In genomic region chrX:12447448-12448154, GRCh38 we compare ENCODE assay signal across 12 cellular contexts.
DNase-seq lines count a peak whose midpoint lies in the region; ATAC-seq and TF ChIP-seq lines count a peak whose summit lies in the region.
"Had no signal": no experiment of that assay in that cellular context is flagged by ENCODE, and none has a peak within 500 bp of the region (broad histone marks: within the 10 kb centered on the region; RNA-seq: fewer than 3 reads in every experiment).

No MANE protein-coding gene starts in this region.

- H3K27me3 Mint-ChIP-seq in Caco-2 (ENCODE audit: insufficient read depth, unreplicated experiment) (peaks cover 12% of the 10 kb centered on the region), H9 (ENCODE audit: low read depth) (no peaks in the 10 kb centered on the region)
- no peaks in the 10 kb centered on the region for H3K27me3 Mint-ChIP-seq in activated naive CD4-positive, alpha-beta T cell treated with anti-CD3 and anti-CD28 coated beads, Interleukin-2, amount 10 ng/mL, durations not matched to agents 7 days and 5 days
- H3K27me3 Mint-ChIP-seq: activated CD4-positive, alpha-beta memory T cell treated with anti-CD3 and anti-CD28 coated beads for 36 hours had no signal

- intact Hi-C loops in Caco-2 (cut with micrococcal nuclease; ENCODE audit: unreplicated experiment): no loop called here

- H2BK5ac ChIP-seq in H9 (ENCODE audit: insufficient read length, low read length): no peak overlapping the region

- DNase-seq in AG10803 (ENCODE audit: low read depth): peak; percentile 87
- DNase-seq in LoVo (ENCODE audit: low spot score): peak; percentile 7
- peak; percentile 76 for DNase-seq in adipocyte (ENCODE audit: low read depth)
- peak; percentile 0 for DNase-seq in glomerular visceral epithelial cell (ENCODE audit: extremely low spot score)
- no peak for DNase-seq in Caco-2
- DNase-seq in H9: no peak
- no peak for DNase-seq in activated naive CD4-positive, alpha-beta T cell treated with anti-CD3 and anti-CD28 coated beads, Interleukin-2, amount 10 ng/mL, durations not matched to agents 7 days and 5 days
- DNase-seq: activated CD4-positive, alpha-beta memory T cell treated with anti-CD3 and anti-CD28 coated beads for 36 hours; CD8-positive, alpha-beta T cell; NCI-H510A treated with DMSO at 0.1 percent for 48 hours had no signal

- H2BK12ac ChIP-seq in H9 (ENCODE audit: insufficient read length, low read depth, low read length): no peak overlapping the region

- H4K5ac ChIP-seq in H9 (ENCODE audit: insufficient read length, low read depth, low read length): no peak overlapping the region

- POLR2A ChIA-PET in Caco-2 (lab: Charles Lee): no interaction called here

- no peak overlapping the region for H3K18ac ChIP-seq in H9 (ENCODE audit: insufficient read length, low read depth, low read length)

- no peak overlapping the region for H2BK15ac ChIP-seq in H9 (ENCODE audit: low read depth, low read length)

- H3K14ac ChIP-seq in H9 (ENCODE audit: insufficient read depth, low read length): no peak overlapping the region

- H3K79me1 ChIP-seq in H9 (ENCODE audit: insufficient read depth, low read depth, low read length, poor library complexity, severe bottlenecking): no peaks in the 10 kb centered on the region

- H3K23ac ChIP-seq in H9 (ENCODE audit: insufficient read length, low read depth, low read length): no peak overlapping the region

- no peak overlapping the region for H2BK20ac ChIP-seq in H9 (ENCODE audit: low read depth, low read length, poor library complexity, severe bottlenecking)

- H3K36me3 Mint-ChIP-seq in Caco-2 (ENCODE audit: insufficient read depth, unreplicated experiment) (no peaks in the 10 kb centered on the region), H9 (ENCODE audit: insufficient read depth in 1 of 3, low read depth in 3 of 3) (peaks cover 0 to 3% (median 2%) of the 10 kb centered on the region in 3 experiments; a peak in 2 of 7 replicates)
- no peaks in the 10 kb centered on the region for H3K36me3 Mint-ChIP-seq in activated naive CD4-positive, alpha-beta T cell treated with anti-CD3 and anti-CD28 coated beads, Interleukin-2, amount 10 ng/mL, durations not matched to agents 7 days and 5 days
- H3K36me3 Mint-ChIP-seq: activated CD4-positive, alpha-beta memory T cell treated with anti-CD3 and anti-CD28 coated beads for 36 hours; CD8-positive, alpha-beta T cell had no signal

- H3K79me2 ChIP-seq in H9 (ENCODE audit: insufficient read depth, low read length): no peaks in the 10 kb centered on the region

- H3K4me1 Mint-ChIP-seq in Caco-2 (ENCODE audit: low read depth, unreplicated experiment) (no peaks in the 10 kb centered on the region), H9 (no peaks in the 10 kb centered on the region)
- H3K4me1 Mint-ChIP-seq in activated naive CD4-positive, alpha-beta T cell treated with anti-CD3 and anti-CD28 coated beads, Interleukin-2, amount 10 ng/mL, durations not matched to agents 7 days and 5 days: no peaks in the 10 kb centered on the region

- H4K20me1 ChIP-seq in H9 (ENCODE audit: control insufficient read depth, insufficient read depth, insufficient read length): no peaks in the 10 kb centered on the region

- CTCF ChIA-PET in Caco-2 (lab: Charles Lee): no interaction called here
- CTCF ChIA-PET in activated naive CD4-positive, alpha-beta T cell treated with anti-CD3 and anti-CD28 coated beads, Interleukin-2, amount 10 ng/mL, durations not matched to agents 7 days and 5 days (lab: Charles Lee): no interaction called here

- no CpG with 5 or more reads among the region's 5 CpGs for WGBS in H9 (ENCODE audit: extremely low coverage, insufficient read length, low lambda C conversion rate)

- no peak overlapping the region for H2BK120ac ChIP-seq in H9 (ENCODE audit: low read depth, low read length, poor library complexity, severe bottlenecking)

- H3K9me3 Mint-ChIP-seq in Caco-2 (ENCODE audit: unreplicated experiment) (no peaks in the 10 kb centered on the region), H9 (peaks cover 58 to 72% of the 10 kb centered on the region in 2 experiments)
- no peaks in the 10 kb centered on the region for H3K9me3 Mint-ChIP-seq in activated naive CD4-positive, alpha-beta T cell treated with anti-CD3 and anti-CD28 coated beads, Interleukin-2, amount 10 ng/mL, durations not matched to agents 7 days and 5 days
- H3K9me3 Mint-ChIP-seq: activated CD4-positive, alpha-beta memory T cell treated with anti-CD3 and anti-CD28 coated beads for 36 hours; CD8-positive, alpha-beta T cell had no signal

- peak; percentile 34 for TF ChIP-seq CTCF in AG10803 (conservative IDR thresholded peaks at IDR 0.05; ENCODE audit: low read length)
- TF ChIP-seq CTCF in Caco-2 (IDR thresholded peaks at IDR 0.05; ENCODE audit: insufficient read depth in 1 of 2, low read depth in 1 of 2, low read length in 1 of 2, severe bottlenecking in 1 of 2, unreplicated experiment in 1 of 2): no peak
- no peak for TF ChIP-seq CTCF in H9 (conservative IDR thresholded peaks at IDR 0.05)

- no peak overlapping the region for H2AK5ac ChIP-seq in H9 (ENCODE audit: insufficient read length, low read length)

- no peak overlapping the region for H4K8ac ChIP-seq in H9 (replicated peaks; ENCODE audit: insufficient read length, low read depth, low read length)

- peaks cover 3% of the 10 kb centered on the region for H3K27me3 ChIP-seq in adipocyte (replicated peaks; ENCODE audit: control insufficient read depth, insufficient read depth, low read length)
- no peaks in the 10 kb centered on the region for H3K27me3 ChIP-seq in Caco-2 (replicated peaks; ENCODE audit: control insufficient read depth, insufficient read depth, low read length)
- no peaks in the 10 kb centered on the region for H3K27me3 ChIP-seq in H9 (ENCODE audit: insufficient read depth, low read length)

- no peak overlapping the region for H4K91ac ChIP-seq in H9 (ENCODE audit: insufficient read length, low read depth, low read length)

- no peak for ATAC-seq in HG03442 (IDR thresholded peaks at IDR 0.05; ENCODE audit: unreplicated experiment)
- ATAC-seq: CD8-positive, alpha-beta T cell had no signal

- no peak overlapping the region for H3K4me2 ChIP-seq in H9 (ENCODE audit: insufficient read depth, insufficient read length, low read length)

- H3K4me1 ChIP-seq in adipocyte (ENCODE audit: control insufficient read depth, insufficient read depth, low read length) (peaks cover 10% of the 10 kb centered on the region), Caco-2 (no peaks in the 10 kb centered on the region), H9 (ENCODE audit: insufficient read depth, low read length) (no peaks in the 10 kb centered on the region)

- no peaks in the 10 kb centered on the region for H3K9me3 ChIP-seq in adipocyte (ENCODE audit: control insufficient read depth, low read length)
- no peaks in the 10 kb centered on the region for H3K9me3 ChIP-seq in Caco-2
- peaks cover 6% of the 10 kb centered on the region for H3K9me3 ChIP-seq in H9 (ENCODE audit: control insufficient read depth, low read depth, low read length)

- no peak overlapping the region for H3K9ac ChIP-seq in adipocyte (ENCODE audit: low read length)
- H3K9ac ChIP-seq in H9 (ENCODE audit: extremely low read depth, insufficient read length, low read length): no peak overlapping the region

- H3K36me3 ChIP-seq in adipocyte (ENCODE audit: control insufficient read depth, insufficient read depth, low read length, severe bottlenecking) (no peaks in the 10 kb centered on the region), Caco-2 (ENCODE audit: control insufficient read depth, insufficient read depth, low read length) (no peaks in the 10 kb centered on the region)

- H3K4ac ChIP-seq in H9 (ENCODE audit: low read depth, low read length): no peak overlapping the region

- H3K27ac Mint-ChIP-seq in Caco-2 (ENCODE audit: unreplicated experiment): no peak overlapping the region
- H3K27ac Mint-ChIP-seq in H9: no peak overlapping the region
- H3K27ac Mint-ChIP-seq in activated naive CD4-positive, alpha-beta T cell treated with anti-CD3 and anti-CD28 coated beads, Interleukin-2, amount 10 ng/mL, durations not matched to agents 7 days and 5 days: no peak overlapping the region
- H3K27ac Mint-ChIP-seq: activated CD4-positive, alpha-beta memory T cell treated with anti-CD3 and anti-CD28 coated beads for 36 hours; CD8-positive, alpha-beta T cell had no signal

- H3K4me3 ChIP-seq in AG10803 (ENCODE audit: low read length) (no peak overlapping the region), adipocyte (ENCODE audit: low read length) (no peak overlapping the region), Caco-2 (ENCODE audit: low read depth, low read length) (no peak overlapping the region)
- H3K4me3 ChIP-seq: lung had no signal

- H3K4me3 Mint-ChIP-seq in Caco-2 (ENCODE audit: unreplicated experiment) (no peak overlapping the region), H9 (no peak overlapping the region)
- H3K4me3 Mint-ChIP-seq in activated naive CD4-positive, alpha-beta T cell treated with anti-CD3 and anti-CD28 coated beads, Interleukin-2, amount 10 ng/mL, durations not matched to agents 7 days and 5 days: no peak overlapping the region
- H3K4me3 Mint-ChIP-seq: activated CD4-positive, alpha-beta memory T cell treated with anti-CD3 and anti-CD28 coated beads for 36 hours; CD8-positive, alpha-beta T cell had no signal

- H3K23me2 ChIP-seq in H9 (ENCODE audit: insufficient read length, low read depth, low read length, poor library complexity, severe bottlenecking): no peaks in the 10 kb centered on the region

- H3K27ac ChIP-seq in H9 (ENCODE audit: insufficient read length, low read depth, low read length): no peak overlapping the region

- no peak overlapping the region for H3T11ph ChIP-seq in H9 (ENCODE audit: low read length)

- H3K56ac ChIP-seq in H9 (ENCODE audit: insufficient read length, low read depth, low read length): no peak overlapping the region

- no TSS peak for BruUV-seq in Caco-2 (replicated peaks; lab: Mats Ljungman, UMichigan)

- H2AFZ ChIP-seq in H9 (ENCODE audit: low read length): no peak overlapping the region

Comparison
In these comparisons a context has a peak if more than half of its experiments do, and no peak if none do; other contexts are left out.
1. DNase-seq: peak in AG10803 (single experiment), LoVo (single experiment), adipocyte (single experiment) and glomerular visceral epithelial cell (single experiment); none in Caco-2 (0 of 2), H9 (single experiment) and activated naive CD4-positive, alpha-beta T cell treated with anti-CD3 and anti-CD28 coated beads, Interleukin-2, amount 10 ng/mL, durations not matched to agents 7 days and 5 days (single experiment).